In the genomic region with DNA sequence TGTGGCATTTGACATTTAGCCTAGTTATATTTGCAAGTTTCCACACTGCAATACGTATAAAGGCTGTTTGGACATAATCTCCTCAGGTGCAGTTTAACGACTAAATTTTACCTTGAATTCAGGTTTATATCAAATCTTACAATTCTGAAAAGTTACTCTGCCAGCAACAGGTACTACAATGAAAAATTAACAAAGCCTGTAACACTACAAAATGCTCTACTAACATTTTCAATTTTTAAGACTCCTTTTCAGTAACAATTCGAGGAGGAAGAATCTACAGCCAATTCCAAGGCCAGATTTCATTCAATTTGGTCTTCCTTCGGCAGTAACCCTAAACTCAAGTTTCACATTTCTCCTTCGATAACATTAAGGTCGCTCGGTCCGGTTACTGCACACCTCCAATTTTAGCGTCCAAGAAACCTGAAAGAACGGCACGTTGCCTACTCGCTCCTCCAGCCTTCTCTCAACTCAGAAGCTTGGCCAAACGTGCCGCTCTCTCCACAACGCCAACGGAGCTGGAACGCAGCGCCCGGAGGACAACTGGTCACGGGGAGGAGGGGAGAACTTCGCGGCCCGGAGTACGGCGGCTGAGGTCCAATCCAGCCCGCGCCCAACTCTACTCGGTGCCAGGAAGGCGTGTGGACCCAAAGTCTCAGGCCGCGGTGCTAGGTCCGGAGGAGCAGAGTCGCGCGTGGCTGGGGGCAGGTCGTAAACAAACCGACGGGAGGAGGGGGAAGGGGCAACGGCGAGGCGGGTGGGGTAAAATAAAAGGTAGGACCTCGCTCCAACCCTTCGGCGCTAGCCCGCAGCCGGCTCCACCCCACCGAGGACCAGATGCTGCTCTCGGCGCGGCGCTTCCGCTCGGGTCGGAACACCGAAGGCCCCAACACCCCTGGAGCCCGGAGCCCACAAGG, we compare ENCODE assay signal across 8 cellular contexts. TPM values are rescaled to one million over a fixed set of nuclear protein-coding genes. Genes with fewer than 3 reads are reported as not detected.
DNase-seq lines count a peak whose midpoint lies in the region; ATAC-seq and TF ChIP-seq lines count a peak whose summit lies in the region.

No MANE protein-coding gene starts in this region.

- H3K9me3 ChIP-seq in lower lobe of right lung = no peaks in the 10 kb centered on the region

- H3K36me3 ChIP-seq in lower lobe of right lung = no peaks in the 10 kb centered on the region

- peaks cover 43% of the 10 kb centered on the region for H3K4me1 ChIP-seq in lower lobe of right lung

- DNase-seq in GM03348 (ENCODE audit: low spot score) (peak; percentile 84), KBM-7 (peak; percentile 46), ecto neural progenitor cell (ENCODE audit: low spot score) (peak; percentile 75), lower lobe of right lung (peak; percentile 84), NK-92 (lab: John Stamatoyannopoulos, UW; ENCODE audit: unreplicated experiment) (no peak)
- DNase-seq in activated CD4-positive, alpha-beta T cell treated with anti-CD3 and anti-CD28 coated beads for 1 hour = peak; percentile 13
- peak; percentile 2 for DNase-seq in stimulated activated CD8-positive, alpha-beta memory T cell treated with anti-CD3 and anti-CD28 coated beads, Interleukin-12 subunit alpha, Interleukin-12 subunit beta, amount 100 ng/mL, for 1 hour (ENCODE audit: low read depth)

- H3K27ac ChIP-seq in lower lobe of right lung = peak overlapping the region; percentile 99

- no peak for TF ChIP-seq CTCF in lower lobe of right lung (IDR thresholded peaks at IDR 0.05)

- in situ Hi-C loops in KBM-7 (cut with MboI; ENCODE audit: low pct_unique_long_range_greater_than_20kb, low sequenced_read_pairs) = no loop called here

- intact Hi-C loops in lower lobe of right lung (cut with DNase I) = no loop called here

- H3K4me3 ChIP-seq in lower lobe of right lung = peak overlapping the region; percentile 92

- H3K27me3 ChIP-seq in lower lobe of right lung (ENCODE audit: low read depth) = no peaks in the 10 kb centered on the region

- ATAC-seq in GM21737 (IDR thresholded peaks at IDR 0.05; ENCODE audit: unreplicated experiment) = peak; percentile 7
- ATAC-seq in lower lobe of right lung = peak; percentile 82 to 84

RNA-seq across cellular contexts. Expression of a gene that starts 0.7 kb away (rescaled TPM):
- total RNA-seq in lower lobe of right lung = 40.3 TPM
